ENCODE assay signal across 21 cellular contexts in genomic region chr21:35882791-35883240, GRCh38.
DNase-seq lines count a peak whose midpoint lies in the region; ATAC-seq and TF ChIP-seq lines count a peak whose summit lies in the region.
"Had no signal": no experiment of that assay in that cellular context is flagged by ENCODE, and none has a peak within 500 bp of the region (broad histone marks: within the 10 kb centered on the region; RNA-seq: fewer than 3 reads in every experiment).

No MANE protein-coding gene starts in this region.

- WGBS in esophagus squamous epithelium, 2 donors: 20 to 31% methylated on average over 9 to 10 of the region's 10 CpGs

- H3F3A ChIP-seq in GM23338 (replicated peaks; ENCODE audit: low read depth): no peaks in the 10 kb centered on the region

- peaks cover 2% of the 10 kb centered on the region for H3K27me3 Mint-ChIP-seq in GM23338 (ENCODE audit: insufficient read depth, low read depth, poor library complexity)

- no peaks in the 10 kb centered on the region for H3K9me3 ChIP-seq in esophagus squamous epithelium
- H3K9me3 ChIP-seq: psoas muscle, upper lobe of right lung had no signal

- H3K4me3 ChIP-seq in GM23338: no peak overlapping the region
- no peak overlapping the region for H3K4me3 ChIP-seq in fibroblast of mammary gland (ENCODE audit: control insufficient read depth, low read depth, low read length)
- H3K4me3 ChIP-seq in retinal pigment epithelial cell (ENCODE audit: low read length): no peak overlapping the region
- H3K4me3 ChIP-seq in esophagus squamous epithelium: no peak overlapping the region
- H3K4me3 ChIP-seq: psoas muscle, upper lobe of right lung had no signal

- TF ChIP-seq CTCF in GM23338 (conservative IDR thresholded peaks at IDR 0.05; ENCODE audit: low read depth in 2 of 2) (no peak), fibroblast of mammary gland (conservative IDR thresholded peaks at IDR 0.05; ENCODE audit: control insufficient read depth, insufficient read depth, low read depth, low read length) (no peak), retinal pigment epithelial cell (conservative IDR thresholded peaks at IDR 0.05; ENCODE audit: low read depth, low read length) (no peak), esophagus squamous epithelium (IDR thresholded peaks at IDR 0.05) (no peak)

- no peak overlapping the region for H3K27ac Mint-ChIP-seq in GM23338
- H3K27ac Mint-ChIP-seq: activated CD4-positive, alpha-beta T cell treated with anti-CD3 and anti-CD28 coated beads for 36 hours; memory B cell; nephron; stimulated activated naive CD8-positive, alpha-beta T cell treated with anti-CD3 and anti-CD28 coated beads, Interleukin-15, Interleukin-2, amounts not matched to agents 100 ng/mL and 50 ng/mL, for 24 hours had no signal

- intact Hi-C loops in esophagus squamous epithelium (cut with DNase I): no loop called here

- H3K9me2 ChIP-seq in GM23338 (ENCODE audit: insufficient read depth): no peaks in the 10 kb centered on the region

- H3K27me3 ChIP-seq in GM23338 (ENCODE audit: insufficient read depth) (no peaks in the 10 kb centered on the region), esophagus squamous epithelium (peaks cover 0 to 36% (median 0%) of the 10 kb centered on the region in 4 donors)

- DNase-seq in GM23338 (ENCODE audit: low spot score): peak; percentile 23
- peak; percentile 62 for DNase-seq in SK-MEL-5 (ENCODE audit: low read depth, low spot score)
- peak; percentile 65 for DNase-seq in fibroblast of mammary gland (ENCODE audit: low read depth)
- DNase-seq in retinal pigment epithelial cell (ENCODE audit: low read depth): peak; percentile 6
- no peak for DNase-seq in SHP77 (lab: John Stamatoyannopoulos, UW)
- DNase-seq in esophagus squamous epithelium (lab: John Stamatoyannopoulos, UW): no peak
- DNase-seq: activated CD4-positive, alpha-beta T cell treated with anti-CD3 and anti-CD28 coated beads for 36 hours; activated CD8-positive, alpha-beta memory T cell treated with anti-CD3 and anti-CD28 coated beads, Interleukin-2, amount 50 U/mL, for 4 hours; activated effector memory CD4-positive, alpha-beta T cell treated with anti-CD3 and anti-CD28 coated beads, Interleukin-2, amount 50 U/mL, for 16 hours; DMS53; NCI-H187 treated with DMSO at 0.1 percent for 48 hours; NCI-H510A; SIG-M5; upper lobe of right lung had no signal

- no peak for TF ChIP-seq POLR2A in esophagus squamous epithelium (IDR thresholded peaks at IDR 0.05)

- H3K4me1 ChIP-seq in GM23338 (ENCODE audit: insufficient read depth): peaks cover 10% of the 10 kb centered on the region
- H3K4me1 ChIP-seq in esophagus squamous epithelium: no peaks in the 10 kb centered on the region
- H3K4me1 ChIP-seq: psoas muscle, upper lobe of right lung had no signal

- no peak overlapping the region for H3K27ac ChIP-seq in GM23338 (ENCODE audit: low read depth)
- no peak overlapping the region for H3K27ac ChIP-seq in esophagus squamous epithelium
- H3K27ac ChIP-seq: epithelial cell of prostate, psoas muscle, upper lobe of right lung had no signal

- H3K4me2 ChIP-seq in GM23338: peak overlapping the region; percentile 19

- H3K36me3 ChIP-seq in GM23338 (ENCODE audit: insufficient read depth) (no peaks in the 10 kb centered on the region), esophagus squamous epithelium (no peaks in the 10 kb centered on the region)
- H3K36me3 ChIP-seq: upper lobe of right lung had no signal

- H3K79me2 ChIP-seq in GM23338 (replicated peaks; ENCODE audit: insufficient read depth): no peaks in the 10 kb centered on the region

- no peaks in the 10 kb centered on the region for H3K36me3 Mint-ChIP-seq in GM23338 (ENCODE audit: low read depth)
- H3K36me3 Mint-ChIP-seq: memory B cell had no signal

- ATAC-seq in GM23338 (peak; percentile 82), HG03175 (IDR thresholded peaks at IDR 0.05; ENCODE audit: unreplicated experiment) (no peak), HG02678 (IDR thresholded peaks at IDR 0.05; ENCODE audit: unreplicated experiment) (no peak)
- ATAC-seq: activated CD4-positive, alpha-beta T cell treated with anti-CD3 and anti-CD28 coated beads for 36 hours; psoas muscle; upper lobe of right lung had no signal

- no peak overlapping the region; the same call in 2 of the 3 replicates for H3K4me3 Mint-ChIP-seq in GM23338
- H3K4me3 Mint-ChIP-seq: activated CD4-positive, alpha-beta T cell treated with anti-CD3 and anti-CD28 coated beads for 36 hours; memory B cell; nephron; stimulated activated naive CD8-positive, alpha-beta T cell treated with anti-CD3 and anti-CD28 coated beads, Interleukin-15, Interleukin-2, amounts not matched to agents 100 ng/mL and 50 ng/mL, for 24 hours had no signal

- no peaks in the 10 kb centered on the region for H4K20me1 ChIP-seq in GM23338 (replicated peaks; ENCODE audit: insufficient read depth)

- no peaks in the 10 kb centered on the region for H3K9me3 Mint-ChIP-seq in GM23338
- H3K9me3 Mint-ChIP-seq: nephron; stimulated activated naive CD8-positive, alpha-beta T cell treated with anti-CD3 and anti-CD28 coated beads, Interleukin-15, Interleukin-2, amounts not matched to agents 100 ng/mL and 50 ng/mL, for 24 hours had no signal

- H2AFZ ChIP-seq in GM23338: peak overlapping the region; percentile 97

- peaks cover 12% of the 10 kb centered on the region for H3K4me1 Mint-ChIP-seq in GM23338
- H3K4me1 Mint-ChIP-seq: activated CD4-positive, alpha-beta T cell treated with anti-CD3 and anti-CD28 coated beads for 36 hours; memory B cell; nephron had no signal

- in situ Hi-C loops in SK-MEL-5 (cut with HindIII; ENCODE audit: low pct_unique_long_range_greater_than_20kb, low sequenced_read_pairs): no loop called here

TF ChIP-seq in GM23338, 12 proteins besides CTCF, POLR2A, EP300 and RAD21 (continues in another document):
- TF ChIP-seq ZNF462 (CRISPR knock-in tag; IDR thresholded peaks at IDR 0.05): no peak

Comparison
In these comparisons a context has a peak if more than half of its experiments do, and no peak if none do; other contexts are left out.
1. DNase-seq: peak in GM23338 (single experiment), SK-MEL-5 (single experiment), fibroblast of mammary gland (single experiment) and retinal pigment epithelial cell (single experiment); none in SHP77 (0 of 2) and esophagus squamous epithelium (single experiment).